24 cellular contexts compared by ENCODE assay signal in the genomic region with DNA sequence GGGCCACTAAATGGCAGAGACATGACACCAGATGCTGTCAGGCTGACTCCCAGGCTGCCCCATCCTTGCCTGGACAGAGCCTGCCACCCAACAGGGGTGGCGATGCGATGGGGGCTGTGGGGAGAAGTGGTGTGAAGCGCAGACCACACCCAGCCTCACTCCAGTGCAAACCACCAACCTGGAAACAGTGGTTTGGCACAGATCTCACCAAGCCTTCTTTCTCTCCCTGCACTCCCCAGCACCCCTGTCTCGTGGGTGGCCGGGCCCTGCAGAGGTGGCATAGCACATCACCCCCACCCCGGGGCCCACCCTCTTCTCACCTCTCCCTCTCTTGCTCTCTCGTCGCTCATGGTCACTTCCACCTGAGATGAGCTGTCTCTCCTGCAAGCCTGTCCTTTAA. TPM values are rescaled to one million over a fixed set of nuclear protein-coding genes. Genes with fewer than 3 reads are reported as not detected.
DNase-seq lines count a peak whose midpoint lies in the region; ATAC-seq and TF ChIP-seq lines count a peak whose summit lies in the region.
"Had no signal": no experiment of that assay in that cellular context is flagged by ENCODE, and none has a peak within 500 bp of the region (broad histone marks: within the 10 kb centered on the region; RNA-seq: fewer than 3 reads in every experiment).

No MANE protein-coding gene starts in this region.

- H2BK120ac ChIP-seq in trophoblast cell (ENCODE audit: insufficient read depth, low read length, poor library complexity) = no peak overlapping the region

- WGBS in trophoblast cell (ENCODE audit: extremely low coverage, insufficient coverage, insufficient read length) = no CpG with 5 or more reads among the region's 8 CpGs

- H3K4ac ChIP-seq in trophoblast cell (ENCODE audit: low read depth, low read length) = no peak overlapping the region

- H3K18ac ChIP-seq in trophoblast cell (ENCODE audit: low read length) = no peak overlapping the region

- no peak for ATAC-seq in RWPE2 (ENCODE audit: low read depth)
- ATAC-seq in left lobe of liver = no peak
- ATAC-seq: heart left ventricle, mucosa of descending colon had no signal

- H3K9me3 ChIP-seq in BLaER1 (peaks cover 9% of the 10 kb centered on the region; the same call in 1 of the 2 replicates), RWPE2 (ENCODE audit: severe bottlenecking) (no peaks in the 10 kb centered on the region), trophoblast cell (ENCODE audit: insufficient read depth, low read depth, low read length) (no peaks in the 10 kb centered on the region)
- H3K9me3 ChIP-seq: heart left ventricle, left ventricle myocardium inferior, mucosa of descending colon, SJSA1 had no signal

- no peak overlapping the region for H4K12ac ChIP-seq in trophoblast cell (ENCODE audit: low read depth, low read length)

- H3K27me3 ChIP-seq in BLaER1 (no peaks in the 10 kb centered on the region), RWPE2 (ENCODE audit: insufficient read depth, poor library complexity, severe bottlenecking) (no peaks in the 10 kb centered on the region), trophoblast cell (ENCODE audit: insufficient read depth, low read length) (no peaks in the 10 kb centered on the region)
- H3K27me3 ChIP-seq: cardiac muscle cell had no signal

- H3K79me2 ChIP-seq in trophoblast cell (ENCODE audit: control insufficient read depth, insufficient read depth, low read length, poor library complexity) = no peaks in the 10 kb centered on the region

- no peaks in the 10 kb centered on the region for H3K79me1 ChIP-seq in trophoblast cell (ENCODE audit: low read length)

- H2BK5ac ChIP-seq in trophoblast cell (ENCODE audit: low read depth, low read length, poor library complexity) = no peak overlapping the region

- peak overlapping the region; percentile 70; the same call in 1 of the 2 replicates for H3K9ac ChIP-seq in BLaER1
- H3K9ac ChIP-seq in trophoblast cell (ENCODE audit: low read length) = no peak overlapping the region

- H3K14ac ChIP-seq in trophoblast cell (ENCODE audit: low read length) = peak overlapping the region; percentile 40

- no peak overlapping the region for H2AFZ ChIP-seq in trophoblast cell (ENCODE audit: insufficient read depth, low read length, poor library complexity)

- DNase-seq in RWPE2 (ENCODE audit: low spot score) (peak; percentile 29), left lobe of liver (ENCODE audit: low spot score) (peak; percentile 30), trophoblast cell (no peak), NCI-H2107 treated with DMSO at 0.1 percent for 48 hours (lab: John Stamatoyannopoulos, UW; ENCODE audit: unreplicated experiment) (no peak), activated gamma-delta T cell (lab: John Stamatoyannopoulos, UW) (no peak)
- no peak for DNase-seq in activated CD4-positive, alpha-beta T cell treated with anti-CD3 and anti-CD28 coated beads for 4 hours
- DNase-seq: activated CD4-positive, alpha-beta T cell treated with anti-CD3 and anti-CD28 coated beads, Interleukin-2, amount 10 ng/mL, durations not matched to agents 24 days and 14 days; CD4-positive, CD25-positive, alpha-beta regulatory T cell; dermis blood vessel endothelial cell; left ventricle myocardium inferior; mucosa of descending colon; NCI-H1092 treated with DMSO at 0.1 percent for 48 hours; NCI-H2081 treated with DMSO at 0.1 percent for 48 hours; NCI-H446 treated with DMSO at 0.1 percent for 48 hours; nucleus accumbens; stimulated activated CD4-positive, alpha-beta T cell treated with anti-CD3 and anti-CD28 coated beads, Interleukin-4, amount 100 ng/mL, for 24 hours; T-helper 1 cell had no signal

- H3K27ac ChIP-seq in BLaER1 = peak overlapping the region; percentile 90
- H3K27ac ChIP-seq in RWPE2 (ENCODE audit: poor library complexity, severe bottlenecking) = no peak overlapping the region
- no peak overlapping the region for H3K27ac ChIP-seq in trophoblast cell (ENCODE audit: low read depth, low read length)
- H3K27ac ChIP-seq: heart left ventricle, HL-60, left ventricle myocardium inferior, SJSA1 had no signal

- no peak for TF ChIP-seq CTCF in RWPE2 (IDR thresholded peaks at IDR 0.05; ENCODE audit: poor library complexity, severe bottlenecking)

- no peaks in the 10 kb centered on the region for H4K20me1 ChIP-seq in BLaER1

- H3K23ac ChIP-seq in trophoblast cell (ENCODE audit: low read length) = no peak overlapping the region

- H4K8ac ChIP-seq in trophoblast cell (ENCODE audit: low read depth, low read length) = peak overlapping the region; percentile 47

- no peak overlapping the region for H3K4me3 ChIP-seq in BLaER1
- no peak overlapping the region for H3K4me3 ChIP-seq in RWPE2 (ENCODE audit: severe bottlenecking)
- no peak overlapping the region for H3K4me3 ChIP-seq in trophoblast cell (ENCODE audit: low read depth, low read length)
- H3K4me3 ChIP-seq: cardiac muscle cell, heart left ventricle, left ventricle myocardium inferior, mucosa of descending colon, SJSA1 had no signal

- peak overlapping the region; percentile 71 for H2AK5ac ChIP-seq in trophoblast cell (ENCODE audit: low read length)

- peak overlapping the region; percentile 86 for H3K4me2 ChIP-seq in BLaER1
- no peak overlapping the region for H3K4me2 ChIP-seq in trophoblast cell (ENCODE audit: low read length)

- peak overlapping the region; percentile 70 for H2BK12ac ChIP-seq in trophoblast cell (ENCODE audit: low read length)

- H3K36me3 ChIP-seq in BLaER1 = no peaks in the 10 kb centered on the region
- no peaks in the 10 kb centered on the region for H3K36me3 ChIP-seq in RWPE2 (ENCODE audit: low read depth)
- H3K36me3 ChIP-seq in trophoblast cell (ENCODE audit: control insufficient read depth in 1 of 2, insufficient read depth in 2 of 2, low read length in 2 of 2) = no peaks in the 10 kb centered on the region
- H3K36me3 ChIP-seq: cardiac muscle cell, heart left ventricle, left ventricle myocardium inferior, SJSA1 had no signal

- peaks cover 76% of the 10 kb centered on the region for H3K4me1 ChIP-seq in BLaER1
- H3K4me1 ChIP-seq in RWPE2 (ENCODE audit: insufficient read depth, poor library complexity, severe bottlenecking) = peaks cover 10% of the 10 kb centered on the region
- H3K4me1 ChIP-seq in trophoblast cell (ENCODE audit: control insufficient read depth in 1 of 2, insufficient read depth in 2 of 2, low read length in 2 of 2) = peaks cover 12% of the 10 kb centered on the region in 2 experiments
- H3K4me1 ChIP-seq: SJSA1 had no signal

- peak overlapping the region; percentile 26 for H4K91ac ChIP-seq in trophoblast cell (ENCODE audit: low read depth, low read length)

RNA-seq across cellular contexts. Expression of gene CIB4, which starts 32.6 kb away (rescaled TPM):
- not detected for total RNA-seq in left lobe of liver
- polyA plus RNA-seq in trophoblast cell (2013) = 0.07 and 0.14 TPM in 2 replicates
- total RNA-seq: activated CD4-positive, alpha-beta T cell treated with anti-CD3 and anti-CD28 coated beads, Interleukin-2, amount 10 ng/mL, durations not matched to agents 24 days and 14 days; cardiac muscle cell; CD4-positive, CD25-positive, alpha-beta regulatory T cell; dermis blood vessel endothelial cell; heart left ventricle; left ventricle myocardium inferior; renal cortical epithelial cell; SJSA1; urinary bladder had no signal
- polyA plus RNA-seq: cardiac muscle cell; CD4-positive, CD25-positive, alpha-beta regulatory T cell; heart left ventricle; urinary bladder had no signal

Comparison
In these comparisons a context has a peak if more than half of its experiments do, and no peak if none do; other contexts are left out.
1. DNase-seq: peak in RWPE2 (single experiment) and left lobe of liver (single experiment); none in trophoblast cell (0 of 2), NCI-H2107 treated with DMSO at 0.1 percent for 48 hours (single experiment), activated gamma-delta T cell (single experiment) and activated CD4-positive, alpha-beta T cell treated with anti-CD3 and anti-CD28 coated beads for 4 hours (0 of 2).